ENCODE assay signal across 16 cellular contexts in the genomic region with DNA sequence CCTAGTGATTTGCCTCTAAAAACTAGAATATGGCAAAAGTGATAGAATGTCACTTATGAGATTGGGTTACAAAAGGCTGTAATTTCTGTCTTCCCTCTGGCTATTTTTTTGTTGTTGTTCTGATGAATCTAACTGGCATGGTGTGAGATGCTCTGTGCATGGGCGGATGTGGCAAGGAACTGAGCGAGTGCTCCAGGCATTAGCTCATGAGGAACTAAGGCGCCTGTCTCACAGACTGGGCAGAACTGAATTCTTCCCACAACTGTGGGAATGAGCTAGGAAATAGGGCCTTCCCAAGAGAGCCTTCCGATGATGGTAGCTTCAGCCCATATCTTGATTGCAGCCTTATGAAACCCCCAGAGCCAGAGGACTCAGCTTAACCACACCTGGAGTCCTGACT.
"Had no signal": no experiment of that assay in that cellular context is flagged by ENCODE, and none has a peak within 500 bp of the region (broad histone marks: within the 10 kb centered on the region; RNA-seq: fewer than 3 reads in every experiment).

No MANE protein-coding gene starts in this region.

- H3K36me3 ChIP-seq: heart left ventricle, left ventricle myocardium inferior had no signal

- H3K27ac ChIP-seq: heart left ventricle, left ventricle myocardium inferior, psoas muscle had no signal

- ATAC-seq: activated CD8-positive, alpha-beta memory T cell treated with anti-CD3 and anti-CD28 coated beads, Interleukin-2, amount 10 ng/mL, durations not matched to agents 7 days and 5 days; activated T-cell treated with anti-CD3 and anti-CD28 coated beads, Interleukin-2, amount 50 U/mL, for 4 hours; esophagus mucosa; psoas muscle; sciatic nerve had no signal

- DNase-seq: activated CD4-positive, alpha-beta T cell treated with anti-CD3 and anti-CD28 coated beads for 1 hour; activated CD4-positive, alpha-beta T cell treated with anti-CD3 and anti-CD28 coated beads, Interleukin-2, amount 50 U/mL, for 48 hours; activated CD8-positive, alpha-beta memory T cell treated with anti-CD3 and anti-CD28 coated beads, Interleukin-2, amount 10 ng/mL, durations not matched to agents 7 days and 5 days; activated gamma-delta T cell; activated naive CD8-positive, alpha-beta T cell treated with anti-CD3 and anti-CD28 coated beads for 36 hours; activated T-cell treated with anti-CD3 and anti-CD28 coated beads, Interleukin-2, amount 50 U/mL, for 4 hours; endodermal cell; heart left ventricle; left ventricle myocardium inferior; mesenchymal stem cell; psoas muscle; stimulated activated CD4-positive, alpha-beta T cell treated with anti-CD3 and anti-CD28 coated beads, Interleukin-12 subunit alpha, Interleukin-12 subunit beta, amount 100 ng/mL, for 4 hours; stimulated activated naive CD4-positive, alpha-beta T cell had no signal

- H3K9me3 ChIP-seq: heart left ventricle, left ventricle myocardium inferior, psoas muscle had no signal

- H3K4me1 ChIP-seq: psoas muscle had no signal

- H3K4me3 ChIP-seq: heart left ventricle, left ventricle myocardium inferior, psoas muscle had no signal

- FAIRE-seq: islet of Langerhans had no signal
